13 cellular contexts compared by ENCODE assay signal in genomic region chr1:167103236-167103894, GRCh38. TPM values are rescaled to one million over a fixed set of nuclear protein-coding genes. Genes with fewer than 3 reads are reported as not detected.
A peak's percentile ranks its signal among the peaks of the same experiment; 100 is the strongest.
DNase-seq lines count a peak whose midpoint lies in the region; ATAC-seq and TF ChIP-seq lines count a peak whose summit lies in the region.
"Had no signal": no experiment of that assay in that cellular context is flagged by ENCODE, and none has a peak within 500 bp of the region (broad histone marks: within the 10 kb centered on the region; RNA-seq: fewer than 3 reads in every experiment).

No MANE protein-coding gene starts in this region.

- ATAC-seq in GM23338: peak; percentile 62
- ATAC-seq in RWPE2 (ENCODE audit: low read depth): peak; percentile 61

- in situ Hi-C loops in Caki2 (cut with HindIII; ENCODE audit: low pct_unique_long_range_greater_than_20kb, low sequenced_read_pairs): no loop called here

- H3K79me2 ChIP-seq in GM23338 (replicated peaks; ENCODE audit: insufficient read depth) (no peaks in the 10 kb centered on the region), hepatocyte (no peaks in the 10 kb centered on the region)
- H3K79me2 ChIP-seq: parathyroid adenoma had no signal

- intact Hi-C loops in posterior vena cava (cut with DNase I): no loop called here

- H3K27me3 ChIP-seq in GM23338 (ENCODE audit: insufficient read depth) (no peaks in the 10 kb centered on the region), RWPE2 (ENCODE audit: insufficient read depth, poor library complexity, severe bottlenecking) (no peaks in the 10 kb centered on the region), hepatocyte (no peaks in the 10 kb centered on the region)

- H3K9me3 Mint-ChIP-seq in GM23338: no peaks in the 10 kb centered on the region; the same call in 2 of the 3 replicates

- WGBS in hepatocyte (ENCODE audit: low lambda C conversion rate, missing lambda C conversion rate): 89% methylated on average over 8 of the region's 8 CpGs

- peaks cover 34% of the 10 kb centered on the region for H3K4me1 Mint-ChIP-seq in GM23338

- H3K9me2 ChIP-seq in GM23338 (ENCODE audit: insufficient read depth) (peaks cover 12% of the 10 kb centered on the region; the same call in 1 of the 2 replicates), hepatocyte (replicated peaks; ENCODE audit: insufficient read depth) (no peaks in the 10 kb centered on the region)

- H3K4me2 ChIP-seq in GM23338 (peak overlapping the region; percentile 40; the same call in 1 of the 2 replicates), hepatocyte (no peak overlapping the region)

- H3K27ac ChIP-seq in GM23338 (ENCODE audit: low read depth) (no peak overlapping the region), RWPE2 (ENCODE audit: poor library complexity, severe bottlenecking) (no peak overlapping the region), caudate nucleus (ENCODE audit: low read depth, low read length) (no peak overlapping the region), hepatocyte (no peak overlapping the region)
- H3K27ac ChIP-seq: parathyroid adenoma, stomach had no signal

- H3K9me3 ChIP-seq in RWPE2 (ENCODE audit: severe bottlenecking) (no peaks in the 10 kb centered on the region), hepatocyte (ENCODE audit: low read depth) (no peaks in the 10 kb centered on the region)
- H3K9me3 ChIP-seq: stomach had no signal

- H3K4me3 Mint-ChIP-seq in GM23338: no peak overlapping the region

- peaks cover 30% of the 10 kb centered on the region for H3K4me1 ChIP-seq in GM23338 (ENCODE audit: insufficient read depth)
- H3K4me1 ChIP-seq in RWPE2 (ENCODE audit: insufficient read depth, poor library complexity, severe bottlenecking): no peaks in the 10 kb centered on the region
- H3K4me1 ChIP-seq in hepatocyte (ENCODE audit: insufficient read depth): peaks cover 8% of the 10 kb centered on the region
- H3K4me1 ChIP-seq: parathyroid adenoma, stomach had no signal

- H4K20me1 ChIP-seq in GM23338 (replicated peaks; ENCODE audit: insufficient read depth): no peaks in the 10 kb centered on the region
- no peaks in the 10 kb centered on the region for H4K20me1 ChIP-seq in hepatocyte (ENCODE audit: insufficient read depth, poor library complexity, severe bottlenecking)

- DNase-seq in Caki2 (ENCODE audit: low read depth) (peak; percentile 37), GM23338 (ENCODE audit: low spot score) (peak; percentile 35), RWPE2 (ENCODE audit: low spot score) (no peak), iris pigment epithelial cell (ENCODE audit: low read depth) (peak; percentile 14), caudate nucleus (lab: John Stamatoyannopoulos, UW) (no peak), posterior vena cava (ENCODE audit: low spot score) (no peak), hepatocyte (ENCODE audit: low spot score) (no peak)
- DNase-seq: Karpas-422, SHP77 treated with DMSO at 0.1 percent for 48 hours, stomach had no signal

- H3F3A ChIP-seq in GM23338 (replicated peaks; ENCODE audit: low read depth): no peaks in the 10 kb centered on the region

- H3K27me3 Mint-ChIP-seq in GM23338 (ENCODE audit: insufficient read depth, low read depth, poor library complexity): peaks cover 2% of the 10 kb centered on the region
- H3K27me3 Mint-ChIP-seq: activated naive CD8-positive, alpha-beta T cell had no signal

- no peaks in the 10 kb centered on the region for H3K36me3 Mint-ChIP-seq in GM23338 (ENCODE audit: low read depth)
- H3K36me3 Mint-ChIP-seq: activated naive CD8-positive, alpha-beta T cell had no signal

- TF ChIP-seq CTCF in GM23338 (conservative IDR thresholded peaks at IDR 0.05; ENCODE audit: low read depth in 2 of 2) (no peak), RWPE2 (IDR thresholded peaks at IDR 0.05; ENCODE audit: poor library complexity, severe bottlenecking) (no peak), hepatocyte (IDR thresholded peaks at IDR 0.05; ENCODE audit: poor library complexity) (no peak)

- H3K36me3 ChIP-seq in GM23338 (ENCODE audit: insufficient read depth) (no peaks in the 10 kb centered on the region; the same call in 1 of the 2 replicates), RWPE2 (ENCODE audit: low read depth) (no peaks in the 10 kb centered on the region), hepatocyte (replicated peaks; ENCODE audit: insufficient read depth, low read depth) (no peaks in the 10 kb centered on the region)
- H3K36me3 ChIP-seq: stomach had no signal

- H3K27ac Mint-ChIP-seq in GM23338: no peak overlapping the region
- H3K27ac Mint-ChIP-seq: activated naive CD8-positive, alpha-beta T cell had no signal

- peak overlapping the region; percentile 85 for H2AFZ ChIP-seq in GM23338
- no peak overlapping the region for H2AFZ ChIP-seq in hepatocyte
- H2AFZ ChIP-seq: parathyroid adenoma had no signal

- H3K4me3 ChIP-seq in GM23338: no peak overlapping the region
- no peak overlapping the region for H3K4me3 ChIP-seq in RWPE2 (ENCODE audit: severe bottlenecking)
- H3K4me3 ChIP-seq in hepatocyte: no peak overlapping the region
- H3K4me3 ChIP-seq: stomach had no signal

TF ChIP-seq in GM23338, 12 proteins besides CTCF, POLR2A, EP300 and RAD21 (continues in another document):
- TF ChIP-seq JUNB (IDR thresholded peaks at IDR 0.05; ENCODE audit: unreplicated experiment): no peak
- no peak for TF ChIP-seq ZNF331 (CRISPR knock-in tag; IDR thresholded peaks at IDR 0.05; ENCODE audit: low read depth)
- no peak for TF ChIP-seq ZNF114 (CRISPR knock-in tag; IDR thresholded peaks at IDR 0.05)
- no peak for TF ChIP-seq EZH2 (IDR thresholded peaks at IDR 0.05; ENCODE audit: low read depth, unreplicated experiment)
- TF ChIP-seq EZH2phosphoT487 (IDR thresholded peaks at IDR 0.05; ENCODE audit: unreplicated experiment): no peak
- no peak for TF ChIP-seq ETS1 (IDR thresholded peaks at IDR 0.05)
- TF ChIP-seq NANOG (IDR thresholded peaks at IDR 0.05; ENCODE audit: borderline replicate concordance): no peak
- no peak for TF ChIP-seq STAT1 (IDR thresholded peaks at IDR 0.05; ENCODE audit: unreplicated experiment)
- no peak for TF ChIP-seq CREB1 (CRISPR knock-in tag; IDR thresholded peaks at IDR 0.05; ENCODE audit: low read depth)
- TF ChIP-seq REST (IDR thresholded peaks at IDR 0.05; ENCODE audit: unreplicated experiment): no peak

RNA-seq across cellular contexts. Expression of gene STYXL2, which starts 9.5 kb away (rescaled TPM):
- not detected in 2 replicates for total RNA-seq in Caki2 (2014; rRNA removed; shearing (Covaris generic); ENCODE audit: low replicate concordance)
- total RNA-seq in GM23338 (2014; rRNA removed; shearing (Covaris generic)): 0.08 and 0.17 TPM in 2 replicates
- polyA plus RNA-seq in GM23338 (2016; fragmentation: Nextera tagmentation; extraction: Ambion mirVana) (0.23 and 0.40 TPM in 2 replicates), hepatocyte (0.40 and 0.58 TPM in 2 replicates)
- total RNA-seq in posterior vena cava (under 1 TPM in 1 of 2 donors, not detected in 1; 0.14 TPM), hepatocyte (0.07 and 0.20 TPM in 2 replicates)
- total RNA-seq: glomerular endothelial cell had no signal
- polyA plus RNA-seq: stomach had no signal

RNA-seq across cellular contexts. Expression of gene GPA33, which starts 13.2 kb away (rescaled TPM):
- not detected in 2 replicates for total RNA-seq in Caki2 (2014; rRNA removed; shearing (Covaris generic); ENCODE audit: low replicate concordance)
- 0.28 TPM in 1 of 2 replicates, not detected in the other for total RNA-seq in GM23338 (2014; rRNA removed; shearing (Covaris generic))
- polyA plus RNA-seq in GM23338 (2016; fragmentation: Nextera tagmentation; extraction: Ambion mirVana) (0.09 and 0.10 TPM in 2 replicates), hepatocyte (1.5 and 3.9 TPM in 2 replicates)
- total RNA-seq in posterior vena cava (not detected), hepatocyte (5.8 and 7.2 TPM in 2 replicates)
- total RNA-seq: glomerular endothelial cell had no signal

Comparison
In these comparisons a context has a peak if more than half of its experiments do, and no peak if none do; other contexts are left out.
1. DNase-seq: peak in Caki2 (single experiment), GM23338 (single experiment) and iris pigment epithelial cell (single experiment); none in RWPE2 (single experiment), caudate nucleus (0 of 61), posterior vena cava (single experiment) and hepatocyte (single experiment).